ENCODE assay signal across 12 cellular contexts in the genomic region with DNA sequence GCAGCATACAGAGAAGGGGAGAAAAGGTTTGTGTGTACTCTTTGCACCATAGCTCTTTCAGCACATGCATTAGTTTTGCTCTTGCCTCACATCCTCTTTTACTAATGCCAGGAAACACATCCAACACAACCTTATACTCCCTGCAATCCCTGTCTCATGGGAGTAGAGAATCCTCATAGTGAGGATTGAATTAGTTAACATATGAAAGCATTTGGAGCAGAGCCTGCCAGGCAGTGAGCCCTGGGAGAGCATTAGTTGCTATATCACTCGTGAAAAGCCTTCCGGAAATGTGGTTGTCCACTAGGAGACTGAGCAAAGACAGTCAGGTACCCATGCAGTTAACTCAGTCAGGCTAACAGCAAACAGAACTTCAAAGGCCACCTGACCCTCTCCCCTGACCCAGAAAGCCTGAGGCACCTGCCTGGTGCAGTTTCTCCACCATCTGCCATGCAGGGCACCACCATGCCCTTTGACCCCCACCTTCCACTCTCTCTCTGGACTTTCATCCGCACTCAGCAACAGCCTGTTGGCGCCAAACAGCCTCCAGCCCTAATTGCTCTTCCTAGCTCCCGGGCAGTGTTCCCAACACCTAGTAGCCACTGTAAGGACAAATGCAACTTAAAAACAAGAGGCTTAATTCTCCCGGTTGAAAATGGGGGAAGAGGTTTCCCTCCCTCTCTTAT. TPM values are rescaled to one million over a fixed set of nuclear protein-coding genes. Genes with fewer than 3 reads are reported as not detected.
DNase-seq lines count a peak whose midpoint lies in the region; ATAC-seq and TF ChIP-seq lines count a peak whose summit lies in the region.
"Had no signal": no experiment of that assay in that cellular context is flagged by ENCODE, and none has a peak within 500 bp of the region (broad histone marks: within the 10 kb centered on the region; RNA-seq: fewer than 3 reads in every experiment).

No MANE protein-coding gene starts in this region.

- no peaks in the 10 kb centered on the region for H3K79me1 ChIP-seq in neuronal stem cell (ENCODE audit: low read depth, low read length)

- CTCF ChIA-PET in SK-N-SH (lab: Yijun Ruan, JAX): no interaction called here

- H4K20me1 ChIP-seq in SK-N-SH (ENCODE audit: insufficient read depth): no peaks in the 10 kb centered on the region

- H3K4me2 ChIP-seq in neuronal stem cell (ENCODE audit: insufficient read depth, low read length, poor library complexity, severe bottlenecking) (no peak overlapping the region), SK-N-SH (no peak overlapping the region)

- peaks cover 0 to 2% of the 10 kb centered on the region in 2 donors for H3K4me1 ChIP-seq in neuronal stem cell (ENCODE audit: control insufficient read depth in 2 of 2, insufficient read depth in 1 of 2, low read depth in 1 of 2, low read length in 2 of 2)
- no peaks in the 10 kb centered on the region; a peak in 1 of 4 replicates for H3K4me1 ChIP-seq in SK-N-SH (ENCODE audit: control insufficient read depth in 1 of 2, insufficient read depth in 2 of 2, low read depth in 1 of 2, low read length in 1 of 2)
- H3K4me1 ChIP-seq: SJSA1, uterus had no signal

- H3K27ac ChIP-seq in neuronal stem cell (replicated peaks; ENCODE audit: low read length) (no peak overlapping the region), SK-N-SH (ENCODE audit: low read depth in 2 of 2, low read length in 1 of 2) (no peak overlapping the region)
- H3K27ac ChIP-seq: epithelial cell of prostate, SJSA1, uterus had no signal

- H3K36me3 ChIP-seq in neuronal stem cell (replicated peaks in 1 of 2; ENCODE audit: control insufficient read depth in 2 of 2, insufficient read depth in 2 of 2, low read length in 2 of 2): no peaks in the 10 kb centered on the region
- H3K36me3 ChIP-seq in SK-N-SH (replicated peaks in 1 of 2; ENCODE audit: control insufficient read depth in 1 of 2, insufficient read depth in 2 of 2, low read length in 1 of 2): no peaks in the 10 kb centered on the region
- H3K36me3 ChIP-seq: SJSA1, uterus had no signal

- H2AFZ ChIP-seq in neuronal stem cell (ENCODE audit: low read length): no peak overlapping the region
- H2AFZ ChIP-seq in SK-N-SH (ENCODE audit: low read depth): no peak overlapping the region

- no peaks in the 10 kb centered on the region for H3K79me2 ChIP-seq in SK-N-SH (ENCODE audit: insufficient read depth)

- TF ChIP-seq RAD21 in SK-N-SH (IDR thresholded peaks at IDR 0.05; ENCODE audit: low read length): no peak

- no peaks in the 10 kb centered on the region for H3K9me2 ChIP-seq in SK-N-SH

- no peaks in the 10 kb centered on the region for H3K9me3 ChIP-seq in neuronal stem cell (replicated peaks in 1 of 2; ENCODE audit: control insufficient read depth in 2 of 2, insufficient read depth in 1 of 2, low read depth in 1 of 2, low read length in 2 of 2)
- H3K9me3 ChIP-seq in SK-N-SH: no peaks in the 10 kb centered on the region
- H3K9me3 ChIP-seq: SJSA1, uterus had no signal

- no peak overlapping the region for H3K4me3 ChIP-seq in neuronal stem cell (ENCODE audit: low read length in 2 of 2)
- no peak overlapping the region for H3K4me3 ChIP-seq in SK-N-SH (ENCODE audit: low read depth in 2 of 2, low read length in 1 of 2)
- H3K4me3 ChIP-seq: SJSA1, uterus had no signal

- H3F3A ChIP-seq in SK-N-SH (replicated peaks; ENCODE audit: insufficient read depth): no peaks in the 10 kb centered on the region

- no CpG with 5 or more reads among the region's 6 CpGs for WGBS in neuronal stem cell (ENCODE audit: extremely low coverage in 2 of 2, insufficient read length in 2 of 2, insufficient replicate concordance in 1 of 2), 2 donors
- 52% methylated on average over 6 of the region's 6 CpGs for WGBS in SK-N-SH (ENCODE audit: low lambda C conversion rate)

- H3K9ac ChIP-seq in neuronal stem cell (ENCODE audit: low read depth, low read length, poor library complexity): no peak overlapping the region
- no peak overlapping the region for H3K9ac ChIP-seq in SK-N-SH

- no peak for TF ChIP-seq EP300 in SK-N-SH (IDR thresholded peaks at IDR 0.05; ENCODE audit: borderline replicate concordance in 1 of 2, low read depth in 1 of 2, low read length in 1 of 2)

- H4K91ac ChIP-seq in neuronal stem cell (ENCODE audit: low read depth, low read length, poor library complexity): no peak overlapping the region

- H2AK5ac ChIP-seq in neuronal stem cell (ENCODE audit: low read depth, low read length): no peak overlapping the region

- no peak overlapping the region for H2BK15ac ChIP-seq in neuronal stem cell (ENCODE audit: low read length)

- POLR2A ChIA-PET in SK-N-SH (lab: Yijun Ruan, JAX): no interaction called here

- H3K27me3 ChIP-seq in neuronal stem cell (ENCODE audit: control insufficient read depth in 3 of 3, insufficient read depth in 3 of 3, low read depth in 1 of 3, low read length in 3 of 3) (no peaks in the 10 kb centered on the region), SK-N-SH (ENCODE audit: insufficient read depth) (no peaks in the 10 kb centered on the region)
- H3K27me3 ChIP-seq: SJSA1, uterus had no signal

- no peak for TF ChIP-seq CTCF in SK-N-SH (IDR thresholded peaks at IDR 0.05)

- no peak overlapping the region for H3K14ac ChIP-seq in neuronal stem cell (ENCODE audit: low read length)

- no peak overlapping the region for H3K4ac ChIP-seq in neuronal stem cell (ENCODE audit: low read length)

- H2BK5ac ChIP-seq in neuronal stem cell (ENCODE audit: low read length): no peak overlapping the region

- H3K23ac ChIP-seq in neuronal stem cell (ENCODE audit: low read depth, low read length, poor library complexity): no peak overlapping the region

- ATAC-seq in GM18867 (IDR thresholded peaks at IDR 0.05; ENCODE audit: unreplicated experiment): no peak

- no peak overlapping the region for H2BK120ac ChIP-seq in neuronal stem cell (ENCODE audit: low read depth, low read length)

- DNase-seq in DMS53 treated with DMSO at 0.1 percent for 48 hours (lab: John Stamatoyannopoulos, UW; ENCODE audit: unreplicated experiment) (peak; percentile 79), NOMO-1 (lab: John Stamatoyannopoulos, UW; ENCODE audit: unreplicated experiment in 2 of 2) (peak; percentile 29 to 58), fibroblast of the conjunctiva (ENCODE audit: low read depth) (peak; percentile 37), neuronal stem cell (ENCODE audit: low spot score) (no peak), SK-N-SH (no peak), NCI-H1436 treated with DMSO at 0.1 percent for 48 hours (lab: John Stamatoyannopoulos, UW) (no peak)
- no peak for DNase-seq in activated CD8-positive, alpha-beta memory T cell treated with anti-CD3 and anti-CD28 coated beads, Interleukin-2, amount 50 U/mL, for 4 hours
- DNase-seq: activated CD4-positive, CD25-positive, alpha-beta regulatory T cell treated with anti-CD3 and anti-CD28 coated beads, Interleukin-2, amount 50 U/mL, for 72 hours; uterus had no signal

- H3K18ac ChIP-seq in neuronal stem cell (ENCODE audit: low read length): peak overlapping the region; percentile 46

- no peak overlapping the region for H4K8ac ChIP-seq in neuronal stem cell (ENCODE audit: low read depth, low read length)

- H2BK12ac ChIP-seq in neuronal stem cell (ENCODE audit: low read length): no peak overlapping the region

TF ChIP-seq in SK-N-SH, 30 proteins besides CTCF, POLR2A, EP300 and RAD21:
- TF ChIP-seq NFIC (IDR thresholded peaks at IDR 0.05; ENCODE audit: borderline replicate concordance) (no peak), YY1 (IDR thresholded peaks at IDR 0.05; ENCODE audit: low read depth) (no peak)

RNA-seq across cellular contexts. Expression of gene AGT, which starts 14.9 kb away (rescaled TPM):
- polyA plus RNA-seq in neuronal stem cell (2013, experiment 1 of 2): 0.20 TPM
- polyA plus RNA-seq in neuronal stem cell (2013, experiment 2 of 2): 0.22 TPM
- polyA plus RNA-seq in SK-N-SH (2012; rRNA removed): 0.39 and 0.41 TPM in 2 replicates
- 0.17 and 0.18 TPM in 2 replicates for polyA plus RNA-seq in SK-N-SH (2012; cell fraction: cytosol; rRNA removed)
- 0.67 and 0.83 TPM in 2 replicates for polyA plus RNA-seq in SK-N-SH (2012; cell fraction: nucleus; rRNA removed)

RNA-seq across cellular contexts. Expression of gene CAPN9, which starts 18.3 kb away (rescaled TPM):
- 0.15 TPM for polyA plus RNA-seq in neuronal stem cell (2013, experiment 1 of 2)
- polyA plus RNA-seq in neuronal stem cell (2013, experiment 2 of 2): 0.26 TPM
- not detected in 2 replicates for polyA plus RNA-seq in SK-N-SH (2012; rRNA removed)
- polyA plus RNA-seq in SK-N-SH (2012; cell fraction: cytosol; rRNA removed): not detected in 2 replicates
- polyA plus RNA-seq in SK-N-SH (2012; cell fraction: nucleus; rRNA removed): not detected in 2 replicates

Comparison
In these comparisons a context has a peak if more than half of its experiments do, and no peak if none do; other contexts are left out.
1. DNase-seq: peak in DMS53 treated with DMSO at 0.1 percent for 48 hours (single experiment), NOMO-1 (2 of 2) and fibroblast of the conjunctiva (single experiment); none in neuronal stem cell (single experiment), SK-N-SH (single experiment), NCI-H1436 treated with DMSO at 0.1 percent for 48 hours (single experiment) and activated CD8-positive, alpha-beta memory T cell treated with anti-CD3 and anti-CD28 coated beads, Interleukin-2, amount 50 U/mL, for 4 hours (single experiment).